In genomic region chr3:183369117-183369516, GRCh38 we compare ENCODE assay signal across 23 cellular contexts. TPM values are rescaled to one million over a fixed set of nuclear protein-coding genes. Genes with fewer than 3 reads are reported as not detected.
DNase-seq lines count a peak whose midpoint lies in the region; ATAC-seq, FAIRE-seq and TF ChIP-seq lines count a peak whose summit lies in the region.
"Had no signal": no experiment of that assay in that cellular context is flagged by ENCODE, and none has a peak within 500 bp of the region (broad histone marks: within the 10 kb centered on the region; RNA-seq: fewer than 3 reads in every experiment).

No MANE protein-coding gene starts in this region.

- peaks cover 9% of the 10 kb centered on the region for H3K4me1 ChIP-seq in GM12878 (ENCODE audit: control insufficient read depth, insufficient read depth, low read length)
- H3K4me1 ChIP-seq: BE2C, HAP-1 had no signal

- DNase-seq in HUDEP-2 (lab: John Stamatoyannopoulos, UW; ENCODE audit: unreplicated experiment in 76 of 76) (peak in 59 of 76 experiments; percentile 4 to 87 (median 52)), OCI-M1 (lab: John Stamatoyannopoulos, UW) (peak; percentile 95), GM12878 (ENCODE audit: low read depth, low spot score) (no peak), pons (ENCODE audit: low spot score) (peak; percentile 65), iPS-NIHi7 (ENCODE audit: extremely low spot score) (no peak), LoVo (ENCODE audit: low spot score) (no peak)
- DNase-seq: activated effector memory CD4-positive, alpha-beta T cell treated with anti-CD3 and anti-CD28 coated beads, Interleukin-2, amount 50 U/mL, for 16 hours; adrenal gland; BE2C; NCI-H2029 treated with DMSO at 0.1 percent for 48 hours; NCI-H510A; nephron progenitor cell; NK-92 treated with Interleukin-12 subunit alpha and Interleukin-12 subunit beta, amount 100 ng/mL, for 24 hours; psoas muscle; small intestine; stimulated activated CD4-positive, alpha-beta T cell treated with anti-CD3 and anti-CD28 coated beads, Interleukin-4, amount 100 ng/mL, for 1 hour; T-helper 9 cell had no signal

- ATAC-seq in GM12878 (peak; percentile 13; the same call in 1 of the 3 replicates), HG03342 (IDR thresholded peaks at IDR 0.05; ENCODE audit: unreplicated experiment) (no peak)
- no peak for ATAC-seq in activated T-helper 17 cell treated with anti-CD3 and anti-CD28 coated beads, Interleukin-2, amount 50 U/mL, for 72 hours (replicated peaks)
- ATAC-seq: psoas muscle had no signal

- TF ChIP-seq CTCF in GM12878 (IDR thresholded peaks at IDR 0.05 in 2 of 3, conservative IDR thresholded peaks at IDR 0.05 in 1 of 3; ENCODE audit: control insufficient read depth in 2 of 3, extremely low read depth in 1 of 3, insufficient read depth in 1 of 3, low read depth in 3 of 3, low read length in 3 of 3): no peak

- TF ChIP-seq EP300 in GM12878 (IDR thresholded peaks at IDR 0.05; ENCODE audit: borderline replicate concordance in 1 of 2, control insufficient read depth in 1 of 2, low read depth in 2 of 2, low read length in 2 of 2): no peak

- intact Hi-C loops in GM12878 (cut with micrococcal nuclease; ENCODE audit: unreplicated experiment): no loop called here

- POLR2A ChIA-PET in GM12878 (lab: Charles Lee): no interaction called here

- H3K4me1 Mint-ChIP-seq in activated T-helper 17 cell treated with anti-CD3 and anti-CD28 coated beads, Interleukin-2, amount 50 U/mL, for 72 hours: peaks cover 24% of the 10 kb centered on the region
- H3K4me1 Mint-ChIP-seq: mesothelial cell of epicardium, nephron progenitor cell had no signal

- SMC1A ChIA-PET in GM12878 (lab: Charles Lee; ENCODE audit: uncharacterized antibody, unreplicated experiment): interaction anchor here (0.6 to 2.5 kb wide), 7 partner anchors 12 to 690 kb away, joined by 3 to 11 read pairs (median 5); no protein-coding TSS in a partner anchor

- H3K27ac Mint-ChIP-seq in activated T-helper 17 cell treated with anti-CD3 and anti-CD28 coated beads, Interleukin-2, amount 50 U/mL, for 72 hours: no peak overlapping the region
- H3K27ac Mint-ChIP-seq: mesothelial cell of epicardium, nephron progenitor cell had no signal

- H3K9me3 ChIP-seq in GM12878 (replicated peaks; ENCODE audit: control insufficient read depth, insufficient read depth, low read length): no peaks in the 10 kb centered on the region; the same call in 2 of the 3 replicates
- H3K9me3 ChIP-seq: adrenal gland, BE2C, HAP-1, psoas muscle had no signal

- H3K36me3 Mint-ChIP-seq in activated T-helper 17 cell treated with anti-CD3 and anti-CD28 coated beads, Interleukin-2, amount 50 U/mL, for 72 hours (ENCODE audit: low read depth): peaks cover 20% of the 10 kb centered on the region
- H3K36me3 Mint-ChIP-seq: mesothelial cell of epicardium had no signal

- TF ChIP-seq POLR2A in GM12878 (IDR thresholded peaks at IDR 0.05; ENCODE audit: low read depth, low read length): no peak

- no peaks in the 10 kb centered on the region for H3K27me3 Mint-ChIP-seq in activated T-helper 17 cell treated with anti-CD3 and anti-CD28 coated beads, Interleukin-2, amount 50 U/mL, for 72 hours

- no peaks in the 10 kb centered on the region for H3K36me3 ChIP-seq in GM12878 (ENCODE audit: control insufficient read depth in 2 of 2, insufficient read depth in 2 of 2, low read length in 1 of 2)
- H3K36me3 ChIP-seq: adrenal gland, BE2C, HAP-1 had no signal

- no peaks in the 10 kb centered on the region for H3K79me2 ChIP-seq in GM12878 (ENCODE audit: control insufficient read depth, insufficient read depth, low read length)

- no peak overlapping the region for H3K9ac ChIP-seq in GM12878 (ENCODE audit: control insufficient read depth, insufficient read depth, low read length)

- CTCF ChIA-PET in GM12878 (lab: Yijun Ruan, JAX): interaction anchor here (0.6 to 1.3 kb wide), 3 partner anchors 12 to 260 kb away, joined by 3 to 7 read pairs (median 4); no protein-coding TSS in a partner anchor

- FAIRE-seq in GM12878 (lab: Jason Lieb, UNC): no peak
- FAIRE-seq: D721Med, frontal cortex, small intestine had no signal

- no peak overlapping the region for H2AFZ ChIP-seq in GM12878 (ENCODE audit: control insufficient read depth, low read depth, low read length)

- no peak for TF ChIP-seq RAD21 in GM12878 (IDR thresholded peaks at IDR 0.05; ENCODE audit: insufficient read depth, low read depth, low read length)

- no peak overlapping the region for H3K4me2 ChIP-seq in GM12878 (ENCODE audit: control insufficient read depth, insufficient read depth)

- RAD21 ChIA-PET in GM12878 (lab: Charles Lee; ENCODE audit: unreplicated experiment): interaction anchor here (1.0 to 2.9 kb wide), 3 partner anchors 9 to 184 kb away, joined by 3 to 18 read pairs (median 5); no protein-coding TSS in a partner anchor

- no TSS peak for BruUV-seq in GM12878 (replicated peaks; lab: Mats Ljungman, UMichigan)

- H3K4me3 ChIP-seq in GM12878: no peak overlapping the region
- H3K4me3 ChIP-seq: adrenal gland, HAP-1, psoas muscle had no signal

- no peak overlapping the region for H3K4me3 Mint-ChIP-seq in activated T-helper 17 cell treated with anti-CD3 and anti-CD28 coated beads, Interleukin-2, amount 50 U/mL, for 72 hours
- H3K4me3 Mint-ChIP-seq: mesothelial cell of epicardium, nephron progenitor cell had no signal

- 61% methylated on average over 4 of the region's 4 CpGs for WGBS in GM12878 (ENCODE audit: insufficient coverage, insufficient replicate concordance, low lambda C conversion rate, missing lambda C conversion rate)

- no peaks in the 10 kb centered on the region for H3K9me3 Mint-ChIP-seq in activated T-helper 17 cell treated with anti-CD3 and anti-CD28 coated beads, Interleukin-2, amount 50 U/mL, for 72 hours
- H3K9me3 Mint-ChIP-seq: mesothelial cell of epicardium, nephron progenitor cell had no signal

- H4K20me1 ChIP-seq in GM12878 (ENCODE audit: control insufficient read depth, insufficient read depth): no peaks in the 10 kb centered on the region

- H3K27ac ChIP-seq in GM12878 (ENCODE audit: control insufficient read depth, insufficient read depth): no peak overlapping the region
- H3K27ac ChIP-seq: adrenal gland, psoas muscle had no signal

- no peaks in the 10 kb centered on the region for H3K27me3 ChIP-seq in GM12878 (replicated peaks in 1 of 2; ENCODE audit: control insufficient read depth in 2 of 2, insufficient read depth in 2 of 2, low read length in 1 of 2)
- H3K27me3 ChIP-seq: adrenal gland, BE2C had no signal

- in situ Hi-C loops in GM12878 (cut with MboI): no loop called here

TF ChIP-seq in GM12878, 131 proteins besides CTCF, POLR2A, EP300 and RAD21:
- TF ChIP-seq RB1 (IDR thresholded peaks at IDR 0.05; ENCODE audit: borderline replicate concordance): no peak
- no peak for TF ChIP-seq POLR2AphosphoS2 (IDR thresholded peaks at IDR 0.05; ENCODE audit: low read depth, low read length)
- TF ChIP-seq REST (IDR thresholded peaks at IDR 0.05; ENCODE audit: low read depth, low read length): no peak
- no peak for TF ChIP-seq CBFB (IDR thresholded peaks at IDR 0.05; ENCODE audit: low read depth)
- TF ChIP-seq SREBF1 (IDR thresholded peaks at IDR 0.05; ENCODE audit: low read length): no peak
- TF ChIP-seq STAT1 (conservative IDR thresholded peaks at IDR 0.05): no peak
- no peak for TF ChIP-seq NFXL1 (IDR thresholded peaks at IDR 0.05; ENCODE audit: borderline replicate concordance)
- no peak for TF ChIP-seq LARP7 (IDR thresholded peaks at IDR 0.05)
- TF ChIP-seq ASH2L (IDR thresholded peaks at IDR 0.05; ENCODE audit: borderline replicate concordance, low read depth): no peak
- TF ChIP-seq HDAC2 (IDR thresholded peaks at IDR 0.05): no peak

RNA-seq across cellular contexts. Expression of gene MCF2L2, which starts 59.3 kb away (rescaled TPM):
- total RNA-seq in GM12878 (2013; cell fraction: nucleolus; rRNA removed): 6.4 and 7.5 TPM in 2 replicates
- total RNA-seq in GM12878 (2014; rRNA removed) (2.8 and 2.9 TPM in 2 replicates), GM12878 (2014; rRNA removed; fragmentation: Illumina TruSeq; extraction: Trizol) (2.8 and 3.1 TPM in 2 replicates), GM12878 (2021) (1.6 and 2.2 TPM in 2 replicates)
- not detected for polyA plus RNA-seq in GM12878 (2011; ENCODE audit: low read depth)
- polyA plus RNA-seq in GM12878 (2011; rRNA removed) (0.43 and 0.52 TPM in 2 replicates), GM12878 (2014; fragmentation: Illumina TruSeq; extraction: Trizol) (0.95 and 1.2 TPM in 2 replicates), GM12878 (2014; fragmentation: Nextera tagmentation; extraction: Ambion mirVana) (under 1 TPM; 0.37 to 0.42 TPM), GM12878 (2014; rRNA removed) (1.6 and 2.0 TPM in 2 replicates), GM12878 (2016; fragmentation: Nextera tagmentation; extraction: Ambion mirVana) (1 to 10 TPM in 1 of 2 experiments, under 1 TPM in 1; 0.72 to 1.6 TPM)
- 0.18 and 0.33 TPM in 2 replicates for polyA plus RNA-seq in GM12878 (2011; cell fraction: cytosol; rRNA removed)
- 0.88 and 1.0 TPM in 2 replicates for polyA plus RNA-seq in GM12878 (2011; cell fraction: nucleus; rRNA removed)
- polyA plus RNA-seq in GM12878 (2012): 0.26 and 0.52 TPM in 2 replicates
- polyA minus RNA-seq in GM12878 (2011; rRNA and poly(A)+ RNA removed): 1.4 and 1.7 TPM in 2 replicates
- 0.42 TPM in 1 of 2 replicates, not detected in the other for polyA minus RNA-seq in GM12878 (2011; cell fraction: cytosol; rRNA and poly(A)+ RNA removed)
- 0.85 and 1.6 TPM in 2 replicates for polyA minus RNA-seq in GM12878 (2011; cell fraction: nucleus; rRNA and poly(A)+ RNA removed)
- 1 to 10 TPM; 9.0 to 10.0 TPM for total RNA-seq in activated T-helper 17 cell treated with anti-CD3 and anti-CD28 coated beads, Interleukin-2, amount 50 U/mL, for 72 hours

Comparison
In these comparisons a context has a peak if more than half of its experiments do, and no peak if none do; other contexts are left out.
1. DNase-seq: peak in HUDEP-2 (59 of 76), OCI-M1 (single experiment) and pons (single experiment); none in GM12878 (single experiment), iPS-NIHi7 (single experiment) and LoVo (single experiment).